Comparison of ENCODE assay signal across 2 cellular contexts in the genomic region with DNA sequence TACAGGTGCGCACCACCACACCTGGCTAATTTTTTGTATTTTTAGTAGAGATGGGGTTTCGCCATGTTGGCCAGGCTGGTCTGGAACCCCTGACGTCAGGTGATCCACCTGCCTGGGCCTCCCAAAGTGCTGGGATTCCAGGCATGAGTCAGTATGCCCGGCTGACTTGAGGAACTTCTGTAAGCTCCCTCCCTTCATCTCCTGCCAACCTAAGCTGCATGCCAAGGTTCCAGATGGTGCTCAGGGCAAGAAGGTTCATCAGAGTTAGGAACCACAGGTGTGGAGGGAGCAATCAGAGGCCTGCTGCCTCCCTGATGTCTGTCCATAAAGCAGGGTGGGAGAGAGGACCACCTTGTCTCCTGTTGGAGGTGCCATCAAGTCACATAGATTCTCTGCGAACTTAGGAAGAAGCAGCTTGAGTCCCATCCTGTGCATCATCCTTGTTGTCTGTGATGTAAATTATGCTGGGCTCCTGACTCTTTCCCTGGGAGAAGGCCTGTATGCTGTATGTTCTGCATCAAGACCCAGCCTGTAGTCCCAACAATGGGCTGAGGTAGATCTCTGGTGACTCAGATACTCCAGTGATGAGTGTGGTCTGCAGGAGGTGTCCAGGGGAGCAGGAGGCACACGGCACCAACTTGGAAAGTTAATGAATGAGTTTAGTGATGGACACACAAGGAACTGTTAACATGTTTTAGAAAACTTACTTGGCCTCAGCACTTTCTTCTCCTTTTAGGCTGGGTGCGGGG.
TF ChIP-seq lines count a peak whose summit lies in the region.

No MANE protein-coding gene starts in this region.

TF ChIP-seq in A549, 52 proteins besides CTCF, POLR2A, EP300 and RAD21:
- no peak for TF ChIP-seq EHMT2 (IDR thresholded peaks at IDR 0.05; ENCODE audit: low read depth)
- TF ChIP-seq RARB (CRISPR knock-in tag; IDR thresholded peaks at IDR 0.05): no peak
- no peak for TF ChIP-seq KDM5A (IDR thresholded peaks at IDR 0.05)
- no peak for TF ChIP-seq KDM1A (IDR thresholded peaks at IDR 0.05; ENCODE audit: low read depth)
- no peak for TF ChIP-seq NR3C1 (IDR thresholded peaks at IDR 0.05)
- no peak for TF ChIP-seq RNF2 (IDR thresholded peaks at IDR 0.05; ENCODE audit: borderline replicate concordance, low read depth)
- TF ChIP-seq ZFP36 (IDR thresholded peaks at IDR 0.05; ENCODE audit: borderline replicate concordance, partially characterized antibody): no peak
- no peak for TF ChIP-seq RCOR1 (IDR thresholded peaks at IDR 0.05; ENCODE audit: low read depth, low read length)
- no peak for TF ChIP-seq FOXS1 (CRISPR knock-in tag; IDR thresholded peaks at IDR 0.05)
- TF ChIP-seq SREBF2 (IDR thresholded peaks at IDR 0.05): no peak
- no peak for TF ChIP-seq GATA3 (IDR thresholded peaks at IDR 0.05; ENCODE audit: borderline replicate concordance)
- no peak for TF ChIP-seq RFX5 (IDR thresholded peaks at IDR 0.05)
- no peak for TF ChIP-seq CBX8 (IDR thresholded peaks at IDR 0.05)

TF ChIP-seq in H1, 55 proteins besides CTCF, POLR2A, EP300 and RAD21:
- no peak for TF ChIP-seq TAF1 (IDR thresholded peaks at IDR 0.05; ENCODE audit: low read depth, low read length)
